Comparison of ENCODE assay signal across 12 cellular contexts in genomic region chr7:100432621-100433275, GRCh38. TPM values are rescaled to one million over a fixed set of nuclear protein-coding genes. Genes with fewer than 3 reads are reported as not detected.
DNase-seq lines count a peak whose midpoint lies in the region; ATAC-seq and TF ChIP-seq lines count a peak whose summit lies in the region.
"Had no signal": no experiment of that assay in that cellular context is flagged by ENCODE, and none has a peak within 500 bp of the region (broad histone marks: within the 10 kb centered on the region; RNA-seq: fewer than 3 reads in every experiment).

No MANE protein-coding gene starts in this region.

- peak overlapping the region; percentile 99 for H3K9ac ChIP-seq in mesenchymal stem cell (ENCODE audit: low read length)

- no peak overlapping the region for H3K4me2 ChIP-seq in mesenchymal stem cell (ENCODE audit: low read length, poor library complexity, severe bottlenecking)

- peaks cover 6% of the 10 kb centered on the region for H3K79me1 ChIP-seq in mesenchymal stem cell (replicated peaks; ENCODE audit: low read length, poor library complexity, severe bottlenecking)

- peak overlapping the region; percentile 97 for H3K27ac Mint-ChIP-seq in activated CD8-positive, alpha-beta T cell treated with anti-CD3 and anti-CD28 coated beads for 36 hours

- no peak overlapping the region for H2BK15ac ChIP-seq in mesenchymal stem cell (ENCODE audit: low read depth, poor library complexity, severe bottlenecking)

- no peak for TF ChIP-seq CTCF in cardiac muscle cell (IDR thresholded peaks at IDR 0.05; ENCODE audit: low read depth, low read length)
- no peak for TF ChIP-seq CTCF in activated CD8-positive, alpha-beta T cell treated with anti-CD3 and anti-CD28 coated beads for 36 hours (IDR thresholded peaks at IDR 0.05)
- no peak for TF ChIP-seq CTCF in esophagus muscularis mucosa (IDR thresholded peaks at IDR 0.05)

- no peak overlapping the region for H2AK5ac ChIP-seq in mesenchymal stem cell (ENCODE audit: low read length, severe bottlenecking)

- H3K4me3 ChIP-seq in cardiac muscle cell (no peak overlapping the region), mesenchymal stem cell (ENCODE audit: insufficient read depth in 1 of 2, low read depth in 1 of 2, low read length in 2 of 2) (peak overlapping the region in 1 of 2 experiments; percentile 90), aorta (ENCODE audit: low read length in 2 of 2) (no peak overlapping the region), esophagus muscularis mucosa (no peak overlapping the region)
- H3K4me3 ChIP-seq: lung, smooth muscle cell had no signal

- no peak overlapping the region for H4K91ac ChIP-seq in mesenchymal stem cell (ENCODE audit: low read length)

- no peak overlapping the region for H2AFZ ChIP-seq in mesenchymal stem cell (ENCODE audit: low read depth, low read length)

- H3K14ac ChIP-seq in mesenchymal stem cell (ENCODE audit: low read length in 2 of 2): no peak overlapping the region

- ATAC-seq in left cardiac atrium (no peak), aorta (ENCODE audit: low FRiP score) (no peak)
- ATAC-seq in activated CD8-positive, alpha-beta T cell treated with anti-CD3 and anti-CD28 coated beads for 36 hours: no peak

- CTCF ChIA-PET in activated CD8-positive, alpha-beta T cell treated with anti-CD3 and anti-CD28 coated beads for 36 hours (lab: Charles Lee): interaction anchor here (0.7 kb wide), 1 partner anchor 17 kb away, joined by 3 read pairs; no protein-coding TSS in a partner anchor

- no peak for TF ChIP-seq POLR2A in esophagus muscularis mucosa (IDR thresholded peaks at IDR 0.05; ENCODE audit: low read depth)

- no peak overlapping the region for H2BK5ac ChIP-seq in mesenchymal stem cell (ENCODE audit: low read depth, low read length, poor library complexity, severe bottlenecking)

- intact Hi-C loops in left cardiac atrium (cut with DNase I) (no loop called here), aorta (cut with DNase I) (no loop called here), esophagus muscularis mucosa (cut with DNase I) (no loop called here)
- intact Hi-C loops in activated CD8-positive, alpha-beta T cell treated with anti-CD3 and anti-CD28 coated beads for 36 hours (cut with micrococcal nuclease): no loop called here

- H3K9me3 ChIP-seq in cardiac muscle cell (ENCODE audit: low read depth) (no peaks in the 10 kb centered on the region), mesenchymal stem cell (ENCODE audit: control insufficient read depth, low read length) (no peaks in the 10 kb centered on the region), aorta (ENCODE audit: control insufficient read depth, low read length) (no peaks in the 10 kb centered on the region), esophagus muscularis mucosa (no peaks in the 10 kb centered on the region)

- H3K4me3 Mint-ChIP-seq in activated CD8-positive, alpha-beta T cell treated with anti-CD3 and anti-CD28 coated beads for 36 hours: peak overlapping the region; percentile 83

- DNase-seq in cardiac muscle cell (ENCODE audit: low read depth in 1 of 2, low spot score in 1 of 2): no peak
- no peak for DNase-seq in left cardiac atrium
- DNase-seq in activated CD8-positive, alpha-beta T cell treated with anti-CD3 and anti-CD28 coated beads for 36 hours: no peak
- no peak for DNase-seq in mesenchymal stem cell
- DNase-seq in aorta: peak; percentile 44 to 54
- DNase-seq in NCI-H446 (lab: John Stamatoyannopoulos, UW): no peak
- DNase-seq in esophagus muscularis mucosa (ENCODE audit: extremely low spot score): no peak
- no peak for DNase-seq in effector CD4-positive, alpha-beta T cell
- DNase-seq: NCI-H2029 treated with DMSO at 0.1 percent for 48 hours; stimulated activated CD8-positive, alpha-beta memory T cell treated with anti-CD3 and anti-CD28 coated beads, Interleukin-4, amount 100 ng/mL, for 48 hours had no signal

- POLR2A ChIA-PET in activated CD8-positive, alpha-beta T cell treated with anti-CD3 and anti-CD28 coated beads for 36 hours (lab: Charles Lee): no interaction called here

- H3K4ac ChIP-seq in mesenchymal stem cell (ENCODE audit: low read depth in 1 of 2, low read length in 2 of 2): no peak overlapping the region

- 95% methylated on average over 21 of the region's 21 CpGs for WGBS in mesenchymal stem cell
- WGBS in aorta, 2 donors: 87% methylated on average over 21 of the region's 21 CpGs
- 85% methylated on average over 21 of the region's 21 CpGs for WGBS in esophagus muscularis mucosa

- H3K18ac ChIP-seq in mesenchymal stem cell (ENCODE audit: low read depth in 1 of 2, low read length in 2 of 2): no peak overlapping the region

- TF ChIP-seq EP300 in esophagus muscularis mucosa (IDR thresholded peaks at IDR 0.05): no peak

- H3K9me3 Mint-ChIP-seq in activated CD8-positive, alpha-beta T cell treated with anti-CD3 and anti-CD28 coated beads for 36 hours: no peaks in the 10 kb centered on the region

- H3K23ac ChIP-seq in mesenchymal stem cell (ENCODE audit: low read length in 2 of 2): no peak overlapping the region

- H3K36me3 Mint-ChIP-seq in activated CD8-positive, alpha-beta T cell treated with anti-CD3 and anti-CD28 coated beads for 36 hours (ENCODE audit: low read depth): peaks cover 56% of the 10 kb centered on the region

- no peaks in the 10 kb centered on the region for H3K27me3 Mint-ChIP-seq in activated CD8-positive, alpha-beta T cell treated with anti-CD3 and anti-CD28 coated beads for 36 hours

- H3K4me1 ChIP-seq in cardiac muscle cell (ENCODE audit: low read depth) (peaks cover 27% of the 10 kb centered on the region), mesenchymal stem cell (ENCODE audit: control insufficient read depth, insufficient read depth, low read depth, low read length) (peaks cover 33% of the 10 kb centered on the region), aorta (ENCODE audit: control insufficient read depth in 1 of 2, insufficient read depth in 2 of 2, low read length in 2 of 2) (no peaks in the 10 kb centered on the region), esophagus muscularis mucosa (peaks cover 34 to 68% (median 60%) of the 10 kb centered on the region in 4 donors)

- H2BK120ac ChIP-seq in mesenchymal stem cell (ENCODE audit: low read depth, low read length): no peak overlapping the region

- H3K27ac ChIP-seq in cardiac muscle cell: peak overlapping the region; percentile 67
- H3K27ac ChIP-seq in mesenchymal stem cell (ENCODE audit: low read length, poor library complexity, severe bottlenecking): no peak overlapping the region
- H3K27ac ChIP-seq in aorta (ENCODE audit: low read depth in 1 of 2, low read length in 2 of 2): no peak overlapping the region
- H3K27ac ChIP-seq in esophagus muscularis mucosa (replicated peaks in 1 of 4): peak overlapping the region in 2 of 4 donors; percentile 11 to 96

- H3K27me3 ChIP-seq in cardiac muscle cell (no peaks in the 10 kb centered on the region), mesenchymal stem cell (ENCODE audit: control insufficient read depth in 1 of 2, insufficient read depth in 1 of 2, low read length in 2 of 2) (no peaks in the 10 kb centered on the region), aorta (ENCODE audit: control insufficient read depth in 1 of 2, insufficient read depth in 2 of 2, low read length in 1 of 2) (no peaks in the 10 kb centered on the region), esophagus muscularis mucosa (peaks cover 0 to 6% (median 0%) of the 10 kb centered on the region in 4 donors)

- peaks cover 39% of the 10 kb centered on the region for H3K4me1 Mint-ChIP-seq in activated CD8-positive, alpha-beta T cell treated with anti-CD3 and anti-CD28 coated beads for 36 hours (ENCODE audit: low read depth)

- H2BK12ac ChIP-seq in mesenchymal stem cell (ENCODE audit: low read length in 2 of 2): no peak overlapping the region

- H3K36me3 ChIP-seq in cardiac muscle cell: peaks cover 9% of the 10 kb centered on the region
- peaks cover 40 to 45% of the 10 kb centered on the region in 2 experiments for H3K36me3 ChIP-seq in mesenchymal stem cell (ENCODE audit: control insufficient read depth in 1 of 2, insufficient read depth in 2 of 2, low read depth in 1 of 2, low read length in 2 of 2)
- no peaks in the 10 kb centered on the region for H3K36me3 ChIP-seq in aorta (ENCODE audit: control insufficient read depth in 1 of 2, insufficient read depth in 2 of 2, low read length in 1 of 2)
- peaks cover 8 to 41% (median 36%) of the 10 kb centered on the region in 4 donors for H3K36me3 ChIP-seq in esophagus muscularis mucosa

- H4K8ac ChIP-seq in mesenchymal stem cell (ENCODE audit: low read length): no peak overlapping the region

RNA-seq across cellular contexts. Expression of gene MEPCE, which starts 3.1 kb away (rescaled TPM):
- 28.5 and 41.7 TPM in 2 replicates for total RNA-seq in cardiac muscle cell
- polyA plus RNA-seq in cardiac muscle cell: 21.5 and 27.0 TPM in 2 replicates
- 10 to 100 TPM; 20.9 to 23.9 TPM for total RNA-seq in left cardiac atrium
- total RNA-seq in activated CD8-positive, alpha-beta T cell treated with anti-CD3 and anti-CD28 coated beads for 36 hours: 10 to 100 TPM; 38.3 to 38.8 TPM
- 17.9 TPM for polyA plus RNA-seq in mesenchymal stem cell (2013, experiment 1 of 2)
- 17.3 TPM for polyA plus RNA-seq in mesenchymal stem cell (2013, experiment 2 of 2)
- 10 to 100 TPM; 26.3 to 31.8 TPM for total RNA-seq in aorta
- polyA plus RNA-seq in aorta: 10 to 100 TPM; 13.0 to 27.2 TPM
- total RNA-seq in esophagus muscularis mucosa: 10 to 100 TPM; 21.2 to 44.9 (median 40.6) TPM

RNA-seq across cellular contexts. Expression of gene PPP1R35, which starts 3.5 kb away (rescaled TPM):
- 51.5 and 81.5 TPM in 2 replicates for total RNA-seq in cardiac muscle cell
- polyA plus RNA-seq in cardiac muscle cell: 78.7 and 108 TPM in 2 replicates
- total RNA-seq in left cardiac atrium: 10 to 100 TPM; 15.5 to 19.8 TPM
- 10 to 100 TPM; 63.4 to 67.8 TPM for total RNA-seq in activated CD8-positive, alpha-beta T cell treated with anti-CD3 and anti-CD28 coated beads for 36 hours
- polyA plus RNA-seq in mesenchymal stem cell (2013, experiment 1 of 2): 45.2 TPM
- 47.7 TPM for polyA plus RNA-seq in mesenchymal stem cell (2013, experiment 2 of 2)
- 10 to 100 TPM; 24.7 to 29.7 TPM for total RNA-seq in aorta
- polyA plus RNA-seq in aorta: 10 to 100 TPM; 16.0 to 69.5 TPM
- 10 to 100 TPM; 24.5 to 35.1 (median 27.0) TPM for total RNA-seq in esophagus muscularis mucosa

RNA-seq across cellular contexts. Expression of gene ZCWPW1, which starts 4.2 kb away (rescaled TPM):
- total RNA-seq in cardiac muscle cell (7.9 and 8.1 TPM in 2 replicates), left cardiac atrium (1 to 10 TPM; 3.6 to 4.9 TPM), aorta (1 to 10 TPM; 2.2 to 4.4 TPM), esophagus muscularis mucosa (1 to 10 TPM; 2.9 to 7.6 (median 5.8) TPM)
- polyA plus RNA-seq in cardiac muscle cell (13.0 and 18.0 TPM in 2 replicates), aorta (10 to 100 TPM in 1 of 2 donors, 1 to 10 TPM in 1; 4.0 to 18.7 TPM)
- total RNA-seq in activated CD8-positive, alpha-beta T cell treated with anti-CD3 and anti-CD28 coated beads for 36 hours: 1 to 10 TPM; 2.5 to 3.6 TPM
- polyA plus RNA-seq in mesenchymal stem cell (2013, experiment 1 of 2): 1.3 TPM
- polyA plus RNA-seq in mesenchymal stem cell (2013, experiment 2 of 2): 0.93 TPM

RNA-seq across cellular contexts. Expression of gene SPACDR, which starts 31.3 kb away (rescaled TPM):
- 0.28 and 1.6 TPM in 2 replicates for total RNA-seq in cardiac muscle cell
- 0.79 and 1.2 TPM in 2 replicates for polyA plus RNA-seq in cardiac muscle cell
- total RNA-seq in left cardiac atrium: under 1 TPM; 0.38 to 0.73 TPM
- total RNA-seq in activated CD8-positive, alpha-beta T cell treated with anti-CD3 and anti-CD28 coated beads for 36 hours: 1 to 10 TPM; 3.7 to 4.6 TPM
- polyA plus RNA-seq in mesenchymal stem cell (2013, experiment 1 of 2): 0.47 TPM
- polyA plus RNA-seq in mesenchymal stem cell (2013, experiment 2 of 2): 0.56 TPM
- total RNA-seq in aorta: 1 to 10 TPM; 1.0 to 2.0 TPM
- polyA plus RNA-seq in aorta: under 1 TPM in 1 of 2 donors, not detected in 1; 0.31 TPM
- total RNA-seq in esophagus muscularis mucosa: under 1 TPM in 1 of 4 donors, not detected in 3; 0.78 TPM
- total RNA-seq: smooth muscle cell had no signal

RNA-seq across cellular contexts. Expression of gene TSC22D4, which starts 46.3 kb away (rescaled TPM):
- total RNA-seq in cardiac muscle cell (103 and 133 TPM in 2 replicates), left cardiac atrium (10 to 100 TPM; 31.3 to 36.2 TPM), aorta (10 to 100 TPM; 31.2 to 46.5 TPM), esophagus muscularis mucosa (10 to 100 TPM; 26.2 to 51.4 (median 33.1) TPM)
- polyA plus RNA-seq in cardiac muscle cell (91.9 and 138 TPM in 2 replicates), aorta (10 to 100 TPM; 18.8 to 35.5 TPM)
- 10 to 100 TPM; 92.6 to 94.2 TPM for total RNA-seq in activated CD8-positive, alpha-beta T cell treated with anti-CD3 and anti-CD28 coated beads for 36 hours
- polyA plus RNA-seq in mesenchymal stem cell (2013, experiment 1 of 2): 47.5 TPM
- 47.0 TPM for polyA plus RNA-seq in mesenchymal stem cell (2013, experiment 2 of 2)

Comparison
In these comparisons a context has a peak if more than half of its experiments do, and no peak if none do; other contexts are left out.
1. DNase-seq: peak in aorta (2 of 2); none in cardiac muscle cell (0 of 2), left cardiac atrium (single experiment), activated CD8-positive, alpha-beta T cell treated with anti-CD3 and anti-CD28 coated beads for 36 hours (single experiment), mesenchymal stem cell (single experiment), NCI-H446 (0 of 2), esophagus muscularis mucosa (single experiment) and effector CD4-positive, alpha-beta T cell (single experiment).